ENCODE assay signal across 8 cellular contexts in the genomic region with DNA sequence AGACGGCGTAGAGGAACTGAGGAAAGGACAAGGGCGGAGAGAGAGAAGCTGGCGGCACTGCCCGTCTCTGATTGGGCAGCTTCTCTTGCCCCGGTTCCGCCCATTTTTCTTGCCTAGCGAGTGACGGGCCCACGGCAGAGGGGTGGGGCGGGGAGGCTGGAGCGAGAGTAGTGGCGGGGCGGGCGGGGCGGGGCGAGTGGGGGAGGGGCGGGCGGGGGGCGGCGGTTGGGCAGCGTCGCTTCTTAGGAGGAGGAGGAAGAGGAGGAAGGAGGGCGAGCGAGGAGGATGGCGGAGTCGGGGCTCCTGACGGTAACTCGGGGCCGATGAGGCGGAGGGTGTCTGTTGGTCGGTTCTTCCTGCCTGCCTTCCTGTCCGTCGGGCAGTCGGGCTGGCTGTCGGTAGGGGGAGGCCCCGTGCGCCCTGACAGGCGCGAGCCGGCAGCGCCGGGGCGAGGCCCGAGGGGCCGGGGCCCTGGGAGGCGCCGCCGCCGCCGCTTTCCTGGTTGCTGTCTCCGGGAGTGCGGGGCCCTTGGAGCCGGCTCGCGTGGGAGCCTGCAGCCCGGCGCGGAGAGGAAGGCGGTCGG. TPM values are rescaled to one million over a fixed set of nuclear protein-coding genes. Genes with fewer than 3 reads are reported as not detected.
DNase-seq lines count a peak whose midpoint lies in the region; ATAC-seq, FAIRE-seq and TF ChIP-seq lines count a peak whose summit lies in the region.

SHOC2 (plus strand) TSS at position 256 of the 583 bp plus-strand sequence. CDS start 44,755 bp downstream, outside the sequence.

- H3K79me2 ChIP-seq in endothelial cell of umbilical vein (ENCODE audit: control insufficient read depth, insufficient read depth, low read length), result peaks cover 32% of the 10 kb centered on the region

- TF ChIP-seq POLR2A in endothelial cell of umbilical vein (IDR thresholded peaks at IDR 0.05; ENCODE audit: low read depth, low read length), result peak; percentile 70

- dilution Hi-C loops in endothelial cell of umbilical vein (cut with MboI; ENCODE audit: extremely low pct_ligation_motif_present, low sequenced_read_pairs), result no loop called here

- peaks cover 29 to 66% (median 61%) of the 10 kb centered on the region in 7 donors for H3K4me1 Mint-ChIP-seq in naive thymus-derived CD4-positive, alpha-beta T cell
- H3K4me1 Mint-ChIP-seq in stimulated activated naive CD8-positive, alpha-beta T cell treated with anti-CD3 and anti-CD28 coated beads, Interleukin-15, amount 100 ng/mL, for 72 hours, result peaks cover 45% of the 10 kb centered on the region

- TF ChIP-seq CTCF in endothelial cell of umbilical vein (IDR thresholded peaks at IDR 0.05; ENCODE audit: extremely low read depth in 1 of 2, insufficient read depth in 1 of 2, low read depth in 1 of 2, low read length in 2 of 2), result peak in 1 of 2 donors; percentile 32

- peaks cover 20% of the 10 kb centered on the region for H3K4me1 ChIP-seq in endothelial cell of umbilical vein (ENCODE audit: control insufficient read depth, extremely low read depth, insufficient read depth, low read length)
- H3K4me1 ChIP-seq in naive thymus-derived CD4-positive, alpha-beta T cell (ENCODE audit: control insufficient read depth in 2 of 2, insufficient read depth in 2 of 2, low read length in 2 of 2), result peaks cover 7 to 17% of the 10 kb centered on the region in 2 donors

- no peaks in the 10 kb centered on the region for H3K27me3 ChIP-seq in MG63
- no peaks in the 10 kb centered on the region for H3K27me3 ChIP-seq in endothelial cell of umbilical vein (ENCODE audit: control insufficient read depth in 2 of 2, insufficient read depth in 2 of 2, low read length in 2 of 2)
- no peaks in the 10 kb centered on the region for H3K27me3 ChIP-seq in naive thymus-derived CD4-positive, alpha-beta T cell (ENCODE audit: control insufficient read depth in 2 of 2, insufficient read depth in 2 of 2, low read length in 2 of 2)

- H3K27me3 Mint-ChIP-seq in naive thymus-derived CD4-positive, alpha-beta T cell, result no peaks in the 10 kb centered on the region
- H3K27me3 Mint-ChIP-seq in stimulated activated naive CD8-positive, alpha-beta T cell treated with anti-CD3 and anti-CD28 coated beads, Interleukin-15, amount 100 ng/mL, for 72 hours, result no peaks in the 10 kb centered on the region

- H3K9me1 ChIP-seq in endothelial cell of umbilical vein (replicated peaks; ENCODE audit: control insufficient read depth, extremely low read depth, insufficient read depth, low read length), result no peaks in the 10 kb centered on the region

- POLR2A ChIA-PET in endothelial cell of umbilical vein (lab: Charles Lee), result interaction anchor here (0.6 to 2.0 kb wide), 14 partner anchors 9 to 1470 kb away, joined by 3 to 11 read pairs (median 5); partner anchors contain the start of genes ADD3 and PDCD4
- POLR2A ChIA-PET in naive thymus-derived CD4-positive, alpha-beta T cell (lab: Charles Lee), result interaction anchor here (0.6 to 1.8 kb wide), 12 partner anchors 9 to 711 kb away, joined by 3 to 8 read pairs (median 3); no protein-coding TSS in a partner anchor

- peak within 1 kb of the TSS; percentile 98 for H3K9ac ChIP-seq in endothelial cell of umbilical vein (replicated peaks; ENCODE audit: extremely low read depth, insufficient read depth, low read length)

- FAIRE-seq in endothelial cell of umbilical vein (lab: Jason Lieb, UNC), result no peak

- peak within 1 kb of the TSS; percentile 86 to 100 (median 98) for H3K4me3 Mint-ChIP-seq in naive thymus-derived CD4-positive, alpha-beta T cell
- H3K4me3 Mint-ChIP-seq in stimulated activated naive CD8-positive, alpha-beta T cell treated with anti-CD3 and anti-CD28 coated beads, Interleukin-15, amount 100 ng/mL, for 72 hours, result peak within 1 kb of the TSS; percentile 90 to 97

- H3K4me3 ChIP-seq in MG63 (peak within 1 kb of the TSS; percentile 86), endothelial cell of umbilical vein (replicated peaks in 1 of 3; ENCODE audit: insufficient read depth in 1 of 3, low read depth in 1 of 3, low read length in 3 of 3) (peak within 1 kb of the TSS; percentile 64 to 94 (median 93))
- peak within 1 kb of the TSS; percentile 97 for H3K4me3 ChIP-seq in naive thymus-derived CD4-positive, alpha-beta T cell (ENCODE audit: low read length)

- H2AFZ ChIP-seq in endothelial cell of umbilical vein (ENCODE audit: low read depth, low read length), result peak within 1 kb of the TSS; percentile 51

- H3K9me3 ChIP-seq in MG63 (no peaks in the 10 kb centered on the region), endothelial cell of umbilical vein (replicated peaks; ENCODE audit: control insufficient read depth, insufficient read depth, low read length) (no peaks in the 10 kb centered on the region)
- H3K9me3 ChIP-seq in naive thymus-derived CD4-positive, alpha-beta T cell (ENCODE audit: control insufficient read depth in 2 of 3, low read length in 3 of 3), result no peaks in the 10 kb centered on the region

- peaks cover 6% of the 10 kb centered on the region for H4K20me1 ChIP-seq in endothelial cell of umbilical vein (replicated peaks; ENCODE audit: control insufficient read depth, extremely low read depth, insufficient read depth, low read length)

- peaks cover 5% of the 10 kb centered on the region for H3K36me3 ChIP-seq in MG63
- H3K36me3 ChIP-seq in endothelial cell of umbilical vein (ENCODE audit: control insufficient read depth in 2 of 2, extremely low read depth in 1 of 2, insufficient read depth in 2 of 2, low read length in 2 of 2), result no peaks in the 10 kb centered on the region
- peaks cover 0 to 11% (median 0%) of the 10 kb centered on the region in 3 experiments for H3K36me3 ChIP-seq in naive thymus-derived CD4-positive, alpha-beta T cell (ENCODE audit: control insufficient read depth in 2 of 3, insufficient read depth in 3 of 3, low read length in 3 of 3)

- peak within 1 kb of the TSS; percentile 98 for H3K27ac ChIP-seq in endothelial cell of umbilical vein (ENCODE audit: insufficient read depth, low read depth, low read length)
- peak within 1 kb of the TSS; percentile 100 for H3K27ac ChIP-seq in naive thymus-derived CD4-positive, alpha-beta T cell (ENCODE audit: low read depth, low read length)

- peak within 1 kb of the TSS; percentile 99 for H3K4me2 ChIP-seq in endothelial cell of umbilical vein (ENCODE audit: insufficient read depth, low read length)

- H3K36me3 Mint-ChIP-seq in naive thymus-derived CD4-positive, alpha-beta T cell, result peaks cover 0 to 8% (median 4%) of the 10 kb centered on the region in 5 donors

- no peaks in the 10 kb centered on the region for H3K9me3 Mint-ChIP-seq in naive thymus-derived CD4-positive, alpha-beta T cell
- no peaks in the 10 kb centered on the region for H3K9me3 Mint-ChIP-seq in stimulated activated naive CD8-positive, alpha-beta T cell treated with anti-CD3 and anti-CD28 coated beads, Interleukin-15, amount 100 ng/mL, for 72 hours

- DNase-seq in GM04504 (ENCODE audit: low read depth), result peak; percentile 33
- DNase-seq in MG63, result peak; percentile 100
- peak; percentile 97 for DNase-seq in activated CD8-positive, alpha-beta memory T cell treated with anti-CD3 and anti-CD28 coated beads, Interleukin-2, amount 50 U/mL, for 24 hours (ENCODE audit: extremely low read depth)
- no peak for DNase-seq in endothelial cell of umbilical vein (ENCODE audit: low read depth, low spot score)
- DNase-seq in naive thymus-derived CD4-positive, alpha-beta T cell, result peak in 7 of 9 donors; percentile 84 to 100 (median 99)
- peak; percentile 98 to 100 for DNase-seq in stimulated activated naive CD8-positive, alpha-beta T cell treated with anti-CD3 and anti-CD28 coated beads, Interleukin-15, amount 100 ng/mL, for 72 hours

- intact Hi-C loops in endothelial cell of umbilical vein (cut with micrococcal nuclease), result loop anchor here (1.0 to 5.0 kb wide), 8 partner anchors 48 to 1469 kb away; partner anchors contain the start of genes ADRA2A and PDCD4
- intact Hi-C loops in naive thymus-derived CD4-positive, alpha-beta T cell (cut with micrococcal nuclease), result loop anchor here (1.0 to 5.0 kb wide), 23 partner anchors 17 to 1528 kb away; partner anchors contain the start of genes DUSP5 (in 2 of the 2), SMC3 (in 2 of the 2), ADRA2A (in 1 of the 2) and PDCD4 (in 1 of the 2)

- ATAC-seq in GM21737 (IDR thresholded peaks at IDR 0.05; ENCODE audit: unreplicated experiment) (peak; percentile 82), HG03460 (IDR thresholded peaks at IDR 0.05; ENCODE audit: unreplicated experiment) (no peak)
- ATAC-seq in naive thymus-derived CD4-positive, alpha-beta T cell, result peak; percentile 96
- ATAC-seq in stimulated activated naive CD8-positive, alpha-beta T cell treated with anti-CD3 and anti-CD28 coated beads, Interleukin-15, amount 100 ng/mL, for 72 hours, result peak; percentile 67

- peak within 1 kb of the TSS; percentile 97 to 100 (median 99) for H3K27ac Mint-ChIP-seq in naive thymus-derived CD4-positive, alpha-beta T cell
- peak within 1 kb of the TSS; percentile 99 to 100 for H3K27ac Mint-ChIP-seq in stimulated activated naive CD8-positive, alpha-beta T cell treated with anti-CD3 and anti-CD28 coated beads, Interleukin-15, amount 100 ng/mL, for 72 hours

- CTCF ChIA-PET in endothelial cell of umbilical vein (lab: Charles Lee), result interaction anchor here (0.6 to 2.4 kb wide), 18 partner anchors 9 to 1553 kb away, joined by 3 to 17 read pairs (median 4); partner anchors contain the start of gene ADRA2A
- CTCF ChIA-PET in naive thymus-derived CD4-positive, alpha-beta T cell (lab: Charles Lee), result interaction anchor here (1.0 to 1.4 kb wide), 2 partner anchors 21 to 28 kb away, joined by 3 to 6 read pairs; no protein-coding TSS in a partner anchor

- no TSS peak for BruUV-seq in endothelial cell of umbilical vein (replicated peaks; lab: Mats Ljungman, UMichigan)

TF ChIP-seq in endothelial cell of umbilical vein, 7 proteins besides CTCF, POLR2A, EP300 and RAD21:
- peak; percentile 35 for TF ChIP-seq POLR2AphosphoS5 (IDR thresholded peaks at IDR 0.05; ENCODE audit: insufficient read depth, low read depth, low read length)
- no peak for TF ChIP-seq MAX (IDR thresholded peaks at IDR 0.05; ENCODE audit: insufficient read depth, insufficient read length)

RNA-seq across cellular contexts. Expression of gene SHOC2, which starts in this region (rescaled TPM):
- 11.1 and 15.4 TPM in 2 replicates for total RNA-seq in MG63 (2014; rRNA removed; shearing (Covaris generic); ENCODE audit: low replicate concordance)
- 37.1 and 39.1 TPM in 2 replicates for total RNA-seq in endothelial cell of umbilical vein
- 9.2 and 13.0 TPM in 2 replicates for polyA plus RNA-seq in endothelial cell of umbilical vein
- 13.3 and 14.6 TPM in 2 replicates for polyA plus RNA-seq in endothelial cell of umbilical vein (2011; cell fraction: cytosol; rRNA removed)
- polyA plus RNA-seq in endothelial cell of umbilical vein (2011; cell fraction: nucleus; rRNA removed), result 15.6 and 16.1 TPM in 2 replicates
- 25.1 and 30.8 TPM in 2 replicates for polyA plus RNA-seq in endothelial cell of umbilical vein (2012)
- polyA minus RNA-seq in endothelial cell of umbilical vein, result 23.6 and 25.7 TPM in 2 replicates
- polyA minus RNA-seq in endothelial cell of umbilical vein (2011; cell fraction: cytosol; rRNA and poly(A)+ RNA removed), result 19.7 TPM
- 51.7 and 64.2 TPM in 2 replicates for polyA minus RNA-seq in endothelial cell of umbilical vein (2011; cell fraction: nucleus; rRNA and poly(A)+ RNA removed)
- 10 to 100 TPM; 48.2 to 71.7 (median 60.6) TPM for total RNA-seq in naive thymus-derived CD4-positive, alpha-beta T cell
- polyA plus RNA-seq in naive thymus-derived CD4-positive, alpha-beta T cell, result 10 to 100 TPM; 51.6 to 60.2 TPM
